Comparison of ENCODE assay signal across 11 cellular contexts in the genomic region with DNA sequence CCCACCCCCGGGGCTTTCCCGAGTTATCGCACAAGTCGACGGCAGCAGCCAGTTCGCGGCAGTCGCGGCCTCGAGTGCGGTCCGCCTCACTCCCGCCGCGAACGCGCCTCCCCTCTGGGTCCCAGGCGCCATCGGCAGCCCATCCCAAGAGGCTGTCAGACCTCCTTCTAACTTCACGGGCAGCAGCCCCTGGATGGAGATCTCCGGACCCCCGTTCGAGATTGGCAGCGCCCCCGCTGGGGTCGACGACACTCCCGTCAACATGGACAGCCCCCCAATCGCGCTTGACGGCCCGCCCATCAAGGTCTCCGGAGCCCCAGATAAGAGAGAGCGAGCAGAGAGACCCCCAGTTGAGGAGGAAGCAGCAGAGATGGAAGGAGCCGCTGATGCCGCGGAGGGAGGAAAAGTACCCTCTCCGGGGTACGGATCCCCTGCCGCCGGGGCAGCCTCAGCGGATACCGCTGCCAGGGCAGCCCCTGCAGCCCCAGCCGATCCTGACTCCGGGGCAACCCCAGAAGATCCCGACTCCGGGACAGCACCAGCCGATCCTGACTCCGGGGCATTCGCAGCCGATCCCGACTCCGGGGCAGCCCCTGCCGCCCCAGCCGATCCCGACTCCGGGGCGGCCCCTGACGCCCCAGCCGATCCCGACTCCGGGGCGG. TPM values are rescaled to one million over a fixed set of nuclear protein-coding genes. Genes with fewer than 3 reads are reported as not detected.
DNase-seq lines count a peak whose midpoint lies in the region; ATAC-seq and TF ChIP-seq lines count a peak whose summit lies in the region.
"Had no signal": no experiment of that assay in that cellular context is flagged by ENCODE, and none has a peak within 500 bp of the region (broad histone marks: within the 10 kb centered on the region; RNA-seq: fewer than 3 reads in every experiment).

No MANE protein-coding gene starts in this region.

- ATAC-seq in heart right ventricle (no peak), left ventricle myocardium superior (no peak), HG03025 (IDR thresholded peaks at IDR 0.05; ENCODE audit: low FRiP score, unreplicated experiment) (no peak), GM18861 (IDR thresholded peaks at IDR 0.05; ENCODE audit: unreplicated experiment) (no peak), HG03571 (IDR thresholded peaks at IDR 0.05; ENCODE audit: unreplicated experiment) (no peak)

- DNase-seq in heart right ventricle: no peak
- DNase-seq in left ventricle myocardium superior: no peak
- DNase-seq in astrocyte of the cerebellum (ENCODE audit: low read depth): no peak
- DNase-seq in mesothelial cell of epicardium (ENCODE audit: low spot score in 2 of 2, unreplicated experiment in 2 of 2): no peak
- no peak for DNase-seq in type B pancreatic cell (ENCODE audit: extremely low spot score, unreplicated experiment)
- DNase-seq: NCI-H345, SHP77 treated with DMSO at 0.1 percent for 48 hours had no signal

- no peaks in the 10 kb centered on the region for H3K36me3 ChIP-seq in heart right ventricle

- H3K4me3 Mint-ChIP-seq in mesothelial cell of epicardium (peak overlapping the region; percentile 65), type B pancreatic cell (peak overlapping the region; percentile 85)

- no peak for TF ChIP-seq CTCF in heart right ventricle (IDR thresholded peaks at IDR 0.05)
- TF ChIP-seq CTCF in astrocyte of the cerebellum (IDR thresholded peaks at IDR 0.05; ENCODE audit: low read depth, low read length, missing control alignments): no peak
- TF ChIP-seq CTCF in mesothelial cell of epicardium (IDR thresholded peaks at IDR 0.05; ENCODE audit: unreplicated experiment): no peak
- no peak for TF ChIP-seq CTCF in type B pancreatic cell (conservative IDR thresholded peaks at IDR 0.05)

- H3K4me1 ChIP-seq in heart right ventricle: peaks cover 0 to 35% (median 19%) of the 10 kb centered on the region in 9 donors

- peaks cover 87% of the 10 kb centered on the region for H3K27me3 Mint-ChIP-seq in mesothelial cell of epicardium (ENCODE audit: low read depth)
- H3K27me3 Mint-ChIP-seq in type B pancreatic cell: peaks cover 72% of the 10 kb centered on the region

- H3K9me3 Mint-ChIP-seq in mesothelial cell of epicardium (no peaks in the 10 kb centered on the region), type B pancreatic cell (no peaks in the 10 kb centered on the region)

- 47 to 51% methylated on average over 55 to 63 of the region's 63 CpGs for WGBS in heart right ventricle, 2 donors

- peaks cover 4 to 96% (median 82%) of the 10 kb centered on the region in 7 donors for H3K27me3 ChIP-seq in heart right ventricle

- in situ Hi-C loops in astrocyte of the cerebellum (cut with HindIII; ENCODE audit: low sequenced_read_pairs): loop anchor here (25.0 kb wide), 1 partner anchor 633 kb away; no protein-coding TSS in a partner anchor

- peaks cover 39% of the 10 kb centered on the region for H3K4me1 Mint-ChIP-seq in mesothelial cell of epicardium
- peaks cover 18% of the 10 kb centered on the region for H3K4me1 Mint-ChIP-seq in type B pancreatic cell (ENCODE audit: unreplicated experiment)

- H3K4me3 ChIP-seq in heart right ventricle (peak overlapping the region in 9 of 10 donors; percentile 12 to 47 (median 28)), astrocyte of the cerebellum (ENCODE audit: low read depth, low read length) (peak overlapping the region; percentile 9)

- intact Hi-C loops in heart right ventricle (cut with DNase I): loop anchor here in 4 of 10 donors (5.0 to 10.0 kb wide), 5 partner anchors 199 to 619 kb away; a partner anchor contains a TSS
- intact Hi-C loops in left ventricle myocardium superior (cut with micrococcal nuclease): no loop called here

- no peak overlapping the region for H3K27ac Mint-ChIP-seq in mesothelial cell of epicardium
- H3K27ac Mint-ChIP-seq in type B pancreatic cell: no peak overlapping the region

- H3K9me3 ChIP-seq in heart right ventricle: no peaks in the 10 kb centered on the region

- no peak overlapping the region for H3K27ac ChIP-seq in heart right ventricle
- H3K27ac ChIP-seq: C4-2B had no signal

- H3K36me3 Mint-ChIP-seq in mesothelial cell of epicardium: no peaks in the 10 kb centered on the region
- H3K36me3 Mint-ChIP-seq in type B pancreatic cell: peaks cover 6% of the 10 kb centered on the region

RNA-seq across cellular contexts. Expression of a gene that starts 1.6 kb away (rescaled TPM):
- total RNA-seq in heart right ventricle: 1,000 to 10,000 TPM; 1,348 to 2,208 (median 1,783) TPM
- polyA plus RNA-seq in heart right ventricle: 1,000 to 10,000 TPM; 1,614 to 5,181 TPM
- total RNA-seq in left ventricle myocardium superior: 1,575 TPM
- 1,218 to 1,240 TPM (median 1,226 TPM) in 3 replicates for total RNA-seq in mesothelial cell of epicardium
- 1,005 and 1,406 TPM in 2 replicates for total RNA-seq in type B pancreatic cell (ENCODE audit: low replicate concordance)

RNA-seq across cellular contexts. Expression of a gene that starts 3.4 kb away (rescaled TPM):
- 1 to 10 TPM in 1 of 10 donors, under 1 TPM in 9; 0.15 to 1.5 (median 0.41) TPM for total RNA-seq in heart right ventricle
- 1 to 10 TPM in 1 of 2 donors, under 1 TPM in 1; 0.06 to 1.1 TPM for polyA plus RNA-seq in heart right ventricle
- 0.35 TPM for total RNA-seq in left ventricle myocardium superior
- 5.8 to 6.3 TPM (median 5.9 TPM) in 3 replicates for total RNA-seq in mesothelial cell of epicardium
- total RNA-seq in type B pancreatic cell (ENCODE audit: low replicate concordance): 1.7 and 6.1 TPM in 2 replicates
